8 cellular contexts compared by ENCODE assay signal in genomic region chr11:73982990-73983763, GRCh38. TPM values are rescaled to one million over a fixed set of nuclear protein-coding genes. Genes with fewer than 3 reads are reported as not detected.
DNase-seq lines count a peak whose midpoint lies in the region; ATAC-seq and TF ChIP-seq lines count a peak whose summit lies in the region.

No MANE protein-coding gene starts in this region.

- H2AFZ ChIP-seq in GM23338: peak overlapping the region; percentile 95; the same call in 1 of the 2 replicates

- peak overlapping the region; percentile 98 for H3K4me3 ChIP-seq in GM23338
- H3K4me3 ChIP-seq in fibroblast of pulmonary artery (replicated peaks; ENCODE audit: low read depth, low read length): peak overlapping the region; percentile 70

- H3K4me1 ChIP-seq in GM23338 (ENCODE audit: insufficient read depth): peaks cover 32% of the 10 kb centered on the region

- H4K20me1 ChIP-seq in GM23338 (replicated peaks; ENCODE audit: insufficient read depth): peaks cover 10% of the 10 kb centered on the region

- peak overlapping the region; percentile 94 for H3K4me3 Mint-ChIP-seq in GM23338
- H3K4me3 Mint-ChIP-seq in activated T-helper 17 cell treated with anti-CD3 and anti-CD28 coated beads, Interleukin-2, amount 50 U/mL, for 72 hours: peak overlapping the region; percentile 86
- peak overlapping the region; percentile 95 for H3K4me3 Mint-ChIP-seq in natural killer cell treated with Interleukin-12 subunit alpha and Interleukin-12 subunit beta and Interleukin-15 and Interleukin-18, amount 100 ng/mL, for 72 hours

- peak; percentile 91 for DNase-seq in EH (ENCODE audit: low read depth)
- DNase-seq in GM23338 (ENCODE audit: low spot score): peak; percentile 96
- DNase-seq in Kasumi-1 (lab: John Stamatoyannopoulos, UW): peak; percentile 98
- peak; percentile 95 for DNase-seq in RPMI7951 (ENCODE audit: low read depth)
- DNase-seq in fibroblast of pulmonary artery (ENCODE audit: low read depth): peak; percentile 80
- DNase-seq in natural killer cell treated with Interleukin-12 subunit alpha and Interleukin-12 subunit beta and Interleukin-15 and Interleukin-18, amount 100 ng/mL, for 72 hours (ENCODE audit: low spot score): peak; percentile 96
- peak; percentile 84 to 92 (median 91) for DNase-seq in stimulated activated naive CD4-positive, alpha-beta T cell (lab: John Stamatoyannopoulos, UW)

- H3K79me2 ChIP-seq in GM23338 (replicated peaks; ENCODE audit: insufficient read depth): peaks cover 14% of the 10 kb centered on the region

- peaks cover 5% of the 10 kb centered on the region for H3K36me3 ChIP-seq in GM23338 (ENCODE audit: insufficient read depth)

- H3K27me3 ChIP-seq in GM23338 (ENCODE audit: insufficient read depth): no peaks in the 10 kb centered on the region

- peak overlapping the region; percentile 97 for H3K27ac ChIP-seq in GM23338 (ENCODE audit: low read depth)

- peak overlapping the region; percentile 98 for H3K27ac Mint-ChIP-seq in GM23338
- peak overlapping the region; percentile 93 for H3K27ac Mint-ChIP-seq in activated T-helper 17 cell treated with anti-CD3 and anti-CD28 coated beads, Interleukin-2, amount 50 U/mL, for 72 hours
- H3K27ac Mint-ChIP-seq in natural killer cell treated with Interleukin-12 subunit alpha and Interleukin-12 subunit beta and Interleukin-15 and Interleukin-18, amount 100 ng/mL, for 72 hours: peak overlapping the region; percentile 95 to 97

- H3K36me3 Mint-ChIP-seq in GM23338 (ENCODE audit: low read depth): peaks cover 38% of the 10 kb centered on the region
- H3K36me3 Mint-ChIP-seq in activated T-helper 17 cell treated with anti-CD3 and anti-CD28 coated beads, Interleukin-2, amount 50 U/mL, for 72 hours (ENCODE audit: low read depth): peaks cover 52% of the 10 kb centered on the region
- H3K36me3 Mint-ChIP-seq in natural killer cell treated with Interleukin-12 subunit alpha and Interleukin-12 subunit beta and Interleukin-15 and Interleukin-18, amount 100 ng/mL, for 72 hours: peaks cover 25% of the 10 kb centered on the region

- ATAC-seq in GM23338: peak; percentile 83
- ATAC-seq in activated T-helper 17 cell treated with anti-CD3 and anti-CD28 coated beads, Interleukin-2, amount 50 U/mL, for 72 hours (replicated peaks): peak; percentile 83
- peak; percentile 92 to 94 for ATAC-seq in natural killer cell treated with Interleukin-12 subunit alpha and Interleukin-12 subunit beta and Interleukin-15 and Interleukin-18, amount 100 ng/mL, for 72 hours

- peaks cover 20% of the 10 kb centered on the region for H3K27me3 Mint-ChIP-seq in GM23338 (ENCODE audit: insufficient read depth, low read depth, poor library complexity)
- no peaks in the 10 kb centered on the region for H3K27me3 Mint-ChIP-seq in activated T-helper 17 cell treated with anti-CD3 and anti-CD28 coated beads, Interleukin-2, amount 50 U/mL, for 72 hours
- no peaks in the 10 kb centered on the region for H3K27me3 Mint-ChIP-seq in natural killer cell treated with Interleukin-12 subunit alpha and Interleukin-12 subunit beta and Interleukin-15 and Interleukin-18, amount 100 ng/mL, for 72 hours

- no peaks in the 10 kb centered on the region for H3K9me2 ChIP-seq in GM23338 (ENCODE audit: insufficient read depth)

- no peaks in the 10 kb centered on the region; the same call in 1 of the 3 replicates for H3K9me3 Mint-ChIP-seq in GM23338
- no peaks in the 10 kb centered on the region for H3K9me3 Mint-ChIP-seq in activated T-helper 17 cell treated with anti-CD3 and anti-CD28 coated beads, Interleukin-2, amount 50 U/mL, for 72 hours
- H3K9me3 Mint-ChIP-seq in natural killer cell treated with Interleukin-12 subunit alpha and Interleukin-12 subunit beta and Interleukin-15 and Interleukin-18, amount 100 ng/mL, for 72 hours: no peaks in the 10 kb centered on the region

- no peak for TF ChIP-seq CTCF in GM23338 (conservative IDR thresholded peaks at IDR 0.05; ENCODE audit: low read depth in 2 of 2)
- no peak for TF ChIP-seq CTCF in fibroblast of pulmonary artery (IDR thresholded peaks at IDR 0.05; ENCODE audit: low read length, missing control alignments)

- H3K4me1 Mint-ChIP-seq in GM23338: peaks cover 33% of the 10 kb centered on the region
- H3K4me1 Mint-ChIP-seq in activated T-helper 17 cell treated with anti-CD3 and anti-CD28 coated beads, Interleukin-2, amount 50 U/mL, for 72 hours: peaks cover 21% of the 10 kb centered on the region
- H3K4me1 Mint-ChIP-seq in natural killer cell treated with Interleukin-12 subunit alpha and Interleukin-12 subunit beta and Interleukin-15 and Interleukin-18, amount 100 ng/mL, for 72 hours (ENCODE audit: low read depth in 2 of 2): peaks cover 47 to 48% of the 10 kb centered on the region in 2 donors

- peak overlapping the region; percentile 100 for H3K4me2 ChIP-seq in GM23338

- peaks cover 5% of the 10 kb centered on the region; the same call in 1 of the 2 replicates for H3F3A ChIP-seq in GM23338 (replicated peaks; ENCODE audit: low read depth)

TF ChIP-seq in GM23338, 12 proteins besides CTCF, POLR2A, EP300 and RAD21:
- TF ChIP-seq POLR2AphosphoS5 (IDR thresholded peaks at IDR 0.05; ENCODE audit: low read depth) (peak; percentile 70), EZH2 (IDR thresholded peaks at IDR 0.05; ENCODE audit: low read depth, unreplicated experiment) (no peak), JUNB (IDR thresholded peaks at IDR 0.05; ENCODE audit: unreplicated experiment) (no peak)

RNA-seq across cellular contexts. Expression of gene UCP2, which starts 0.5 kb away (rescaled TPM):
- total RNA-seq in GM23338 (2014; rRNA removed; shearing (Covaris generic)): 69.8 and 76.9 TPM in 2 replicates
- polyA plus RNA-seq in GM23338 (2016; fragmentation: Nextera tagmentation; extraction: Ambion mirVana): 59.4 and 60.1 TPM in 2 replicates
- 11.8 and 16.1 TPM in 2 replicates for total RNA-seq in RPMI7951 (2014; rRNA removed; shearing (Covaris generic))
- 100 to 1,000 TPM; 199 to 269 TPM for total RNA-seq in activated T-helper 17 cell treated with anti-CD3 and anti-CD28 coated beads, Interleukin-2, amount 50 U/mL, for 72 hours
- total RNA-seq in natural killer cell treated with Interleukin-12 subunit alpha and Interleukin-12 subunit beta and Interleukin-15 and Interleukin-18, amount 100 ng/mL, for 72 hours: 100 to 1,000 TPM; 333 to 668 TPM

RNA-seq across cellular contexts. Expression of gene UCP3, which starts 25.7 kb away (rescaled TPM):
- total RNA-seq in GM23338 (2014; rRNA removed; shearing (Covaris generic)): 0.21 TPM in 1 of 2 replicates, not detected in the other
- polyA plus RNA-seq in GM23338 (2016; fragmentation: Nextera tagmentation; extraction: Ambion mirVana): 0.21 and 0.40 TPM in 2 replicates
- 0.10 and 0.60 TPM in 2 replicates for total RNA-seq in RPMI7951 (2014; rRNA removed; shearing (Covaris generic))
- total RNA-seq in activated T-helper 17 cell treated with anti-CD3 and anti-CD28 coated beads, Interleukin-2, amount 50 U/mL, for 72 hours: 1 to 10 TPM; 4.3 to 6.6 TPM
- 1 to 10 TPM; 5.2 to 7.2 TPM for total RNA-seq in natural killer cell treated with Interleukin-12 subunit alpha and Interleukin-12 subunit beta and Interleukin-15 and Interleukin-18, amount 100 ng/mL, for 72 hours

RNA-seq across cellular contexts. Expression of gene DNAJB13, which starts 32.4 kb away (rescaled TPM):
- 0.14 TPM in 1 of 2 replicates, not detected in the other for total RNA-seq in GM23338 (2014; rRNA removed; shearing (Covaris generic))
- 0.32 and 0.50 TPM in 2 replicates for polyA plus RNA-seq in GM23338 (2016; fragmentation: Nextera tagmentation; extraction: Ambion mirVana)
- total RNA-seq in RPMI7951 (2014; rRNA removed; shearing (Covaris generic)): 0.12 and 1.2 TPM in 2 replicates
- 1 to 10 TPM in 1 of 2 donors, not detected in 1; 1.2 TPM for total RNA-seq in activated T-helper 17 cell treated with anti-CD3 and anti-CD28 coated beads, Interleukin-2, amount 50 U/mL, for 72 hours
- total RNA-seq in natural killer cell treated with Interleukin-12 subunit alpha and Interleukin-12 subunit beta and Interleukin-15 and Interleukin-18, amount 100 ng/mL, for 72 hours: under 1 TPM in 1 of 2 donors, not detected in 1; 0.47 TPM

Comparison
In these comparisons a context has a peak if more than half of its experiments do, and no peak if none do; other contexts are left out.
1. Peak in every context shown above with its lines: DNase-seq, ATAC-seq, H3K4me3 ChIP-seq and H3K27ac ChIP-seq.